In genomic region chr19:35090160-35090794, GRCh38 we compare ENCODE assay signal across 8 cellular contexts. TPM values are rescaled to one million over a fixed set of nuclear protein-coding genes. Genes with fewer than 3 reads are reported as not detected.
DNase-seq lines count a peak whose midpoint lies in the region; ATAC-seq and TF ChIP-seq lines count a peak whose summit lies in the region.

No MANE protein-coding gene starts in this region.

- H3K27me3 ChIP-seq in testis, result no peaks in the 10 kb centered on the region

- peak; percentile 74 for ATAC-seq in activated CD8-positive, alpha-beta T cell treated with anti-CD3 and anti-CD28 coated beads, Interleukin-2, amount 10 ng/mL, durations not matched to agents 7 days and 5 days
- ATAC-seq in esophagus mucosa, result peak; percentile 73
- peak; percentile 87 for ATAC-seq in mucosa of descending colon
- no peak for ATAC-seq in GM19324 (IDR thresholded peaks at IDR 0.05; ENCODE audit: low FRiP score, unreplicated experiment)

- H3K4me3 Mint-ChIP-seq in activated CD8-positive, alpha-beta T cell treated with anti-CD3 and anti-CD28 coated beads, Interleukin-2, amount 10 ng/mL, durations not matched to agents 7 days and 5 days, result no peak overlapping the region

- POLR2A ChIA-PET in activated CD8-positive, alpha-beta T cell treated with anti-CD3 and anti-CD28 coated beads, Interleukin-2, amount 10 ng/mL, durations not matched to agents 7 days and 5 days (lab: Charles Lee), result no interaction called here

- peak; percentile 54 for TF ChIP-seq CTCF in GM20000 (IDR thresholded peaks at IDR 0.05; ENCODE audit: extremely low read depth, missing control alignments)
- TF ChIP-seq CTCF in mucosa of descending colon (IDR thresholded peaks at IDR 0.05), result peak; percentile 28
- TF ChIP-seq CTCF in testis (IDR thresholded peaks at IDR 0.05), result peak; percentile 35 to 70 (median 60)

- 14 to 22% methylated on average over 14 of the region's 14 CpGs for WGBS in testis, 2 donors

- H3K36me3 ChIP-seq in mucosa of descending colon (ENCODE audit: low read depth) (no peaks in the 10 kb centered on the region), testis (ENCODE audit: low read depth, missing control alignments) (no peaks in the 10 kb centered on the region)

- peaks cover 12% of the 10 kb centered on the region for H3K4me1 Mint-ChIP-seq in activated CD8-positive, alpha-beta T cell treated with anti-CD3 and anti-CD28 coated beads, Interleukin-2, amount 10 ng/mL, durations not matched to agents 7 days and 5 days (ENCODE audit: low read depth)

- H3K9me3 ChIP-seq in mucosa of descending colon, result no peaks in the 10 kb centered on the region
- H3K9me3 ChIP-seq in testis, result no peaks in the 10 kb centered on the region

- no peak overlapping the region for H3K4me3 ChIP-seq in mucosa of descending colon
- peak overlapping the region; percentile 2 to 35 for H3K4me3 ChIP-seq in testis

- TF ChIP-seq POLR2A in testis (IDR thresholded peaks at IDR 0.05), result no peak

- no peak overlapping the region for H3K27ac Mint-ChIP-seq in activated CD8-positive, alpha-beta T cell treated with anti-CD3 and anti-CD28 coated beads, Interleukin-2, amount 10 ng/mL, durations not matched to agents 7 days and 5 days

- no peaks in the 10 kb centered on the region for H3K9me3 Mint-ChIP-seq in activated CD8-positive, alpha-beta T cell treated with anti-CD3 and anti-CD28 coated beads, Interleukin-2, amount 10 ng/mL, durations not matched to agents 7 days and 5 days (ENCODE audit: insufficient read depth)

- DNase-seq in AG08396 (ENCODE audit: low spot score), result peak; percentile 88
- peak; percentile 86 for DNase-seq in GM20000 (ENCODE audit: low spot score)
- peak; percentile 70 for DNase-seq in NCI-H2227 treated with DMSO at 0.1 percent for 48 hours (lab: John Stamatoyannopoulos, UW)
- DNase-seq in activated CD8-positive, alpha-beta T cell treated with anti-CD3 and anti-CD28 coated beads, Interleukin-2, amount 10 ng/mL, durations not matched to agents 7 days and 5 days, result peak; percentile 52
- peak in 1 of 3 donors; percentile 76 for DNase-seq in mucosa of descending colon
- DNase-seq in testis, result peak; percentile 79

- no peaks in the 10 kb centered on the region for H3K27me3 Mint-ChIP-seq in activated CD8-positive, alpha-beta T cell treated with anti-CD3 and anti-CD28 coated beads, Interleukin-2, amount 10 ng/mL, durations not matched to agents 7 days and 5 days (ENCODE audit: low read depth)

- intact Hi-C loops in mucosa of descending colon (cut with DNase I, micrococcal nuclease), result no loop called here
- intact Hi-C loops in testis (cut with DNase I; ENCODE audit: low total_unique reads), result no loop called here

- CTCF ChIA-PET in activated CD8-positive, alpha-beta T cell treated with anti-CD3 and anti-CD28 coated beads, Interleukin-2, amount 10 ng/mL, durations not matched to agents 7 days and 5 days (lab: Charles Lee), result interaction anchor here (0.8 to 1.7 kb wide), 6 partner anchors 20 to 47 kb away, joined by 3 to 6 read pairs (median 3); no protein-coding TSS in a partner anchor

- H3K36me3 Mint-ChIP-seq in activated CD8-positive, alpha-beta T cell treated with anti-CD3 and anti-CD28 coated beads, Interleukin-2, amount 10 ng/mL, durations not matched to agents 7 days and 5 days (ENCODE audit: low read depth), result no peaks in the 10 kb centered on the region

- no peak overlapping the region for H3K27ac ChIP-seq in testis

- H3K4me1 ChIP-seq in mucosa of descending colon (ENCODE audit: low read depth) (peaks cover 3% of the 10 kb centered on the region), testis (peaks cover 5% of the 10 kb centered on the region)

RNA-seq across cellular contexts. Expression of gene FXYD3, which starts 25.3 kb away (rescaled TPM):
- total RNA-seq in activated CD8-positive, alpha-beta T cell treated with anti-CD3 and anti-CD28 coated beads, Interleukin-2, amount 10 ng/mL, durations not matched to agents 7 days and 5 days, result not detected
- total RNA-seq in esophagus mucosa (736 TPM), mucosa of descending colon (1,000 to 10,000 TPM; 1,086 to 3,973 (median 3,185) TPM), testis (1 to 10 TPM in 1 of 2 donors, not detected in 1; 2.6 TPM)
- not detected for polyA plus RNA-seq in testis (ENCODE audit: insufficient read depth, low read depth, low replicate concordance)

RNA-seq across cellular contexts. Expression of gene LGI4, which starts 44.6 kb away (rescaled TPM):
- total RNA-seq in activated CD8-positive, alpha-beta T cell treated with anti-CD3 and anti-CD28 coated beads, Interleukin-2, amount 10 ng/mL, durations not matched to agents 7 days and 5 days, result under 1 TPM; 0.13 TPM
- total RNA-seq in esophagus mucosa (1.4 TPM), mucosa of descending colon (10 to 100 TPM; 14.1 to 38.8 (median 31.1) TPM), testis (1 to 10 TPM; 4.5 to 7.9 TPM)
- 4.5 TPM for polyA plus RNA-seq in testis (ENCODE audit: insufficient read depth, low read depth, low replicate concordance)

RNA-seq across cellular contexts. Expression of gene FXYD1, which starts 48.3 kb away (rescaled TPM):
- total RNA-seq in activated CD8-positive, alpha-beta T cell treated with anti-CD3 and anti-CD28 coated beads, Interleukin-2, amount 10 ng/mL, durations not matched to agents 7 days and 5 days, result 1 to 10 TPM; 1.3 to 1.4 TPM
- total RNA-seq in esophagus mucosa, result 2.1 TPM
- total RNA-seq in mucosa of descending colon, result 10 to 100 TPM; 13.3 to 71.0 (median 15.4) TPM
- total RNA-seq in testis, result 10 to 100 TPM in 1 of 2 donors, 1 to 10 TPM in 1; 2.3 to 11.1 TPM
- 48.5 TPM for polyA plus RNA-seq in testis (ENCODE audit: insufficient read depth, low read depth, low replicate concordance)

RNA-seq across cellular contexts. Expression of gene HPN, which starts 48.8 kb away (rescaled TPM):
- total RNA-seq in activated CD8-positive, alpha-beta T cell treated with anti-CD3 and anti-CD28 coated beads, Interleukin-2, amount 10 ng/mL, durations not matched to agents 7 days and 5 days, result not detected
- total RNA-seq in esophagus mucosa (not detected), mucosa of descending colon (under 1 TPM in 2 of 3 donors, not detected in 1; 0.54 to 0.94 TPM), testis (1 to 10 TPM in 1 of 2 donors, under 1 TPM in 1; 0.79 to 1.7 TPM)
- polyA plus RNA-seq in testis (ENCODE audit: insufficient read depth, low read depth, low replicate concordance), result 8.2 TPM

RNA-seq across cellular contexts. Expression of gene FXYD7, which starts 52.8 kb away (rescaled TPM):
- total RNA-seq in activated CD8-positive, alpha-beta T cell treated with anti-CD3 and anti-CD28 coated beads, Interleukin-2, amount 10 ng/mL, durations not matched to agents 7 days and 5 days, result 1 to 10 TPM; 4.1 to 5.2 TPM
- total RNA-seq in esophagus mucosa, result not detected
- total RNA-seq in mucosa of descending colon, result 1 to 10 TPM in 1 of 3 donors, not detected in 2; 1.5 TPM
- 1 to 10 TPM in 1 of 2 donors, not detected in 1; 1.2 TPM for total RNA-seq in testis
- polyA plus RNA-seq in testis (ENCODE audit: insufficient read depth, low read depth, low replicate concordance), result 2.1 TPM

Comparison
In these comparisons a context has a peak if more than half of its experiments do, and no peak if none do; other contexts are left out.
1. RNA of gene FXYD3, which starts 25.3 kb away (total RNA-seq): 1,086 to 3,973 TPM in mucosa of descending colon and 736 TPM in esophagus mucosa (single experiment); 2.6 TPM in testis and not detected in activated CD8-positive, alpha-beta T cell treated with anti-CD3 and anti-CD28 coated beads, Interleukin-2, amount 10 ng/mL, durations not matched to agents 7 days and 5 days; every median in the first group is over 100 times any median in the second.
2. Peak in every context shown above with its lines, with median percentiles within 50 percentile points of each other: CTCF ChIP-seq.